In the genomic region with DNA sequence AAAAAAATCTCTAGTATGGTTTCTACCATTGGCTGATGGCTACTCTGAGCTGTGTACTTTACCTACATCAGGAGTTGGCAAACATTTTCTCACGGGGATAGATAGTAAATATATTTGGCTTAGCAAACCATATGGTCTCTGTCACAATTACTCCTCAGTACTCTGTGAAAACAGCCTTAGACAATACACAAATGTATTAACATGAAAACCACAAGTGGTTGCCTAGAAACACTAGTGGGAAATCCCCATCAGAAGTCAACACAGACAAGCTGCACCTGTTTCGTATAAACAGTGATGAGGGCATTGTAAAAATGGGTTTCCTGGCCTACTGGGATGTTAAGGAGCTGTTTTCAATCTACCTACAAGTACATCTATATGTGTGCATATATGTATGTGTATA, we compare ENCODE assay signal across 8 cellular contexts.
DNase-seq lines count a peak whose midpoint lies in the region; ATAC-seq lines count a peak whose summit lies in the region.

No MANE protein-coding gene starts in this region.

- peak; percentile 55 to 73 for ATAC-seq in activated CD4-positive, CD25-positive, alpha-beta regulatory T cell treated with anti-CD3 and anti-CD28 coated beads, Interleukin-2, amount 50 U/mL, for 24 hours
- peak; percentile 99 for ATAC-seq in HG03354 (IDR thresholded peaks at IDR 0.05; ENCODE audit: poor library complexity, severe bottlenecking, unreplicated experiment)

- H3K4me3 Mint-ChIP-seq in activated naive CD8-positive, alpha-beta T cell treated with anti-CD3 and anti-CD28 coated beads for 36 hours: no peak overlapping the region

- H3K36me3 Mint-ChIP-seq in activated naive CD8-positive, alpha-beta T cell treated with anti-CD3 and anti-CD28 coated beads for 36 hours: no peaks in the 10 kb centered on the region

- no peaks in the 10 kb centered on the region for H3K4me1 Mint-ChIP-seq in activated naive CD8-positive, alpha-beta T cell treated with anti-CD3 and anti-CD28 coated beads for 36 hours

- no peaks in the 10 kb centered on the region for H3K9me3 Mint-ChIP-seq in activated naive CD8-positive, alpha-beta T cell treated with anti-CD3 and anti-CD28 coated beads for 36 hours

- H3K27ac Mint-ChIP-seq in activated naive CD8-positive, alpha-beta T cell treated with anti-CD3 and anti-CD28 coated beads for 36 hours: no peak overlapping the region

- H3K27me3 Mint-ChIP-seq in activated naive CD8-positive, alpha-beta T cell treated with anti-CD3 and anti-CD28 coated beads for 36 hours: no peaks in the 10 kb centered on the region

- DNase-seq in activated CD4-positive, CD25-positive, alpha-beta regulatory T cell (lab: John Stamatoyannopoulos, UW): no peak
- DNase-seq in NCI-H82 (lab: John Stamatoyannopoulos, UW): peak; percentile 90
- peak; percentile 20 for DNase-seq in pulmonary artery endothelial cell (ENCODE audit: low read depth, low spot score)
- DNase-seq in activated naive CD8-positive, alpha-beta T cell treated with anti-CD3 and anti-CD28 coated beads for 36 hours: no peak
- no peak for DNase-seq in activated gamma-delta T cell (lab: John Stamatoyannopoulos, UW)
- no peak for DNase-seq in T-helper 9 cell

Comparison
In these comparisons a context has a peak if more than half of its experiments do, and no peak if none do; other contexts are left out.
1. DNase-seq: peak in NCI-H82 (single experiment) and pulmonary artery endothelial cell (single experiment); none in activated CD4-positive, CD25-positive, alpha-beta regulatory T cell (0 of 4), activated naive CD8-positive, alpha-beta T cell treated with anti-CD3 and anti-CD28 coated beads for 36 hours (single experiment), activated gamma-delta T cell (single experiment) and T-helper 9 cell (single experiment).